ENCODE assay signal across 8 cellular contexts in genomic region chr1:150979007-150979722, GRCh38. TPM values are rescaled to one million over a fixed set of nuclear protein-coding genes. Genes with fewer than 3 reads are reported as not detected.
A peak's percentile ranks its signal among the peaks of the same experiment; 100 is the strongest.
DNase-seq lines count a peak whose midpoint lies in the region; ATAC-seq and TF ChIP-seq lines count a peak whose summit lies in the region.

No MANE protein-coding gene starts in this region.

- TF ChIP-seq RAD21 in neural cell (conservative IDR thresholded peaks at IDR 0.05) = peak; percentile 69

- H3K36me3 ChIP-seq in A673 (ENCODE audit: insufficient read depth, low read length, poor library complexity, severe bottlenecking) (no peaks in the 10 kb centered on the region), KMS-11 (ENCODE audit: insufficient read depth) (no peaks in the 10 kb centered on the region), neural cell (ENCODE audit: insufficient read depth, low read length) (no peaks in the 10 kb centered on the region)

- H4K20me1 ChIP-seq in KMS-11 (ENCODE audit: insufficient read depth) = no peaks in the 10 kb centered on the region
- H4K20me1 ChIP-seq in neural cell (ENCODE audit: insufficient read depth) = no peaks in the 10 kb centered on the region

- H3K9ac ChIP-seq in KMS-11 (no peak overlapping the region), neural cell (ENCODE audit: low read length) (no peak overlapping the region)

- peak; percentile 50 for ATAC-seq in GM18868 (IDR thresholded peaks at IDR 0.05; ENCODE audit: unreplicated experiment)

- peak overlapping the region; percentile 46 for H3K4me2 ChIP-seq in KMS-11
- no peak overlapping the region for H3K4me2 ChIP-seq in neural cell (ENCODE audit: low read length)

- no peak for TF ChIP-seq EP300 in neural cell (conservative IDR thresholded peaks at IDR 0.05; ENCODE audit: poor library complexity, severe bottlenecking)

- no peaks in the 10 kb centered on the region for H3K9me2 ChIP-seq in neural cell (ENCODE audit: insufficient read depth, low read length)

- H3K79me2 ChIP-seq in KMS-11 (ENCODE audit: insufficient read depth, low read depth) = no peaks in the 10 kb centered on the region
- peaks cover 11% of the 10 kb centered on the region for H3K79me2 ChIP-seq in neural cell (replicated peaks; ENCODE audit: insufficient read depth, low read length)

- no peaks in the 10 kb centered on the region for H3F3A ChIP-seq in neural cell (ENCODE audit: insufficient read depth, low read length, poor library complexity, severe bottlenecking)

- intact Hi-C loops in A673 (cut with micrococcal nuclease; ENCODE audit: unreplicated experiment) = loop anchor here (10.0 kb wide), 1 partner anchor 414 kb away; no protein-coding TSS in a partner anchor

- peak; percentile 100 for TF ChIP-seq CTCF in A673 (conservative IDR thresholded peaks at IDR 0.05; ENCODE audit: low read depth, low read length)
- peak; percentile 100 for TF ChIP-seq CTCF in KMS-11 (conservative IDR thresholded peaks at IDR 0.05; ENCODE audit: low read depth, low read length)
- peak; percentile 100 for TF ChIP-seq CTCF in fibroblast of mammary gland (conservative IDR thresholded peaks at IDR 0.05; ENCODE audit: control insufficient read depth, insufficient read depth, low read depth, low read length)
- peak; percentile 99 for TF ChIP-seq CTCF in neural cell (IDR thresholded peaks at IDR 0.05; ENCODE audit: poor library complexity, severe bottlenecking)

- H3K4me3 ChIP-seq in A673 (ENCODE audit: low read depth, low read length, poor library complexity, severe bottlenecking) (no peak overlapping the region), KMS-11 (IDR thresholded peaks at IDR 0.05; ENCODE audit: insufficient read depth, low read depth, low read length) (peak overlapping the region; percentile 62), fibroblast of mammary gland (ENCODE audit: control insufficient read depth, low read depth, low read length) (peak overlapping the region; percentile 4), neural cell (ENCODE audit: low read length) (no peak overlapping the region)

- H2AFZ ChIP-seq in KMS-11 (ENCODE audit: low read depth) (peak overlapping the region; percentile 60), neural cell (ENCODE audit: low read depth, low read length) (no peak overlapping the region)

- BruUV-seq in A673 (replicated peaks; lab: Mats Ljungman, UMichigan) = no TSS peak

- H3K27me3 ChIP-seq in A673 (replicated peaks; ENCODE audit: insufficient read depth, low read depth, low read length, poor library complexity) (no peaks in the 10 kb centered on the region), KMS-11 (ENCODE audit: insufficient read depth, low read depth) (no peaks in the 10 kb centered on the region), neural cell (ENCODE audit: insufficient read depth, low read depth, low read length) (no peaks in the 10 kb centered on the region)

- CTCF ChIA-PET in A673 (lab: Charles Lee) = interaction anchor here (1.0 kb wide), 1 partner anchor 27 kb away, joined by 3 read pairs; the partner anchor contains the start of gene MINDY1

- DNase-seq in A673 (ENCODE audit: low spot score) (peak; percentile 95), RKO (ENCODE audit: low spot score) (peak; percentile 88), fibroblast of mammary gland (ENCODE audit: low read depth) (peak; percentile 86)
- DNase-seq in activated T-cell treated with anti-CD3 and anti-CD28 coated beads, Interleukin-2, amount 50 U/mL, for 48 hours = peak; percentile 93 to 96
- DNase-seq in stimulated activated naive CD4-positive, alpha-beta T cell treated with Interleukin-2 at 50 U/mL for 16 hours (lab: John Stamatoyannopoulos, UW) = peak; percentile 84

- H3K4me1 ChIP-seq in A673 (ENCODE audit: insufficient read depth, low read length, poor library complexity, severe bottlenecking) = peaks cover 32% of the 10 kb centered on the region
- peaks cover 54% of the 10 kb centered on the region for H3K4me1 ChIP-seq in KMS-11 (ENCODE audit: low read depth, poor library complexity, severe bottlenecking)

- POLR2A ChIA-PET in A673 (lab: Charles Lee; ENCODE audit: low non-redundant PET) = no interaction called here

- H3K9me3 ChIP-seq in A673 (ENCODE audit: low read depth, low read length, poor library complexity, severe bottlenecking) (no peaks in the 10 kb centered on the region), neural cell (ENCODE audit: low read length) (no peaks in the 10 kb centered on the region)

- peak overlapping the region; percentile 33 for H3K27ac ChIP-seq in A673 (ENCODE audit: low read depth, low read length, poor library complexity, severe bottlenecking)
- H3K27ac ChIP-seq in KMS-11 = no peak overlapping the region
- no peak overlapping the region for H3K27ac ChIP-seq in neural cell (ENCODE audit: low read length)

TF ChIP-seq in neural cell, 6 proteins besides CTCF, POLR2A, EP300 and RAD21:
- TF ChIP-seq SMC3 (conservative IDR thresholded peaks at IDR 0.05; ENCODE audit: poor library complexity) = peak; percentile 85
- no peak for TF ChIP-seq POLR2AphosphoS5 (IDR thresholded peaks at IDR 0.05)

RNA-seq across cellular contexts. Expression of gene ANXA9, which starts 2.9 kb away (rescaled TPM):
- total RNA-seq in A673 (2021) = not detected in 2 replicates
- polyA plus RNA-seq in neural cell = not detected in 2 replicates
- not detected in 2 replicates for polyA minus RNA-seq in neural cell

RNA-seq across cellular contexts. Expression of gene CERS2, which starts 4.5 kb away (rescaled TPM):
- total RNA-seq in A673 (2021) = 222 and 239 TPM in 2 replicates
- polyA plus RNA-seq in neural cell = 39.1 and 49.7 TPM in 2 replicates
- polyA minus RNA-seq in neural cell = 32.5 and 33.1 TPM in 2 replicates

RNA-seq across cellular contexts. Expression of gene MINDY1, which starts 27.5 kb away (rescaled TPM):
- total RNA-seq in A673 (2021) = 11.6 and 16.9 TPM in 2 replicates
- polyA plus RNA-seq in neural cell = 16.1 and 25.2 TPM in 2 replicates
- 23.4 and 28.0 TPM in 2 replicates for polyA minus RNA-seq in neural cell

RNA-seq across cellular contexts. Expression of gene PRUNE1, which starts 29.1 kb away (rescaled TPM):
- total RNA-seq in A673 (2021) = 19.3 and 21.4 TPM in 2 replicates
- polyA plus RNA-seq in neural cell = 25.7 and 32.2 TPM in 2 replicates
- 32.1 and 42.3 TPM in 2 replicates for polyA minus RNA-seq in neural cell

RNA-seq across cellular contexts. Expression of gene SETDB1, which starts 53.0 kb away (rescaled TPM):
- 66.5 and 71.0 TPM in 2 replicates for total RNA-seq in A673 (2021)
- polyA plus RNA-seq in neural cell = 39.1 and 51.1 TPM in 2 replicates
- 76.9 and 79.6 TPM in 2 replicates for polyA minus RNA-seq in neural cell

Comparison
In these comparisons a context has a peak if more than half of its experiments do, and no peak if none do; other contexts are left out.
1. H3K4me3 ChIP-seq: peak in KMS-11 (single experiment) and fibroblast of mammary gland (single experiment); none in A673 (single experiment) and neural cell (single experiment).
2. Peak in every context shown above with its lines, with median percentiles within 50 percentile points of each other: DNase-seq and CTCF ChIP-seq.